ENCODE assay signal across 13 cellular contexts in the genomic region with DNA sequence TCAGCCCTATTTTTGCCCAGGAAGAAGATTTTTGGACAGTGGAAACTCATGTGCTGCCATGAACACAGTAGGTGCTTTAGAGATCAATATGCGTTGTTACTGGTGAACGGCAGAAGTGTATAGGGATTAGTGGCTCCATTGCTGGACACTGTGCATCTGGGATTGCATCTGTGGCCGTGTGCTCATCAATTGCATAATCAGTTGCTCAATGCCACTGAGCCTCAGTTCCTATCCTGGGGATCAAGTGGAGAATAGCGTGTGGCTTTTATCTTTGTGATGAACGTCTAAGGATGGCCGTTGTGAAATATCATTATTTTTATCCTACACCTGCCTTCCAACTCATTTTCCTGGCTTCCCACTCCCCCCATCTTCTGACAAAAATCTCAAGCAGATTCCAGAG. TPM values are rescaled to one million over a fixed set of nuclear protein-coding genes. Genes with fewer than 3 reads are reported as not detected.
DNase-seq lines count a peak whose midpoint lies in the region; ATAC-seq, FAIRE-seq and TF ChIP-seq lines count a peak whose summit lies in the region.
"Had no signal": no experiment of that assay in that cellular context is flagged by ENCODE, and none has a peak within 500 bp of the region (broad histone marks: within the 10 kb centered on the region; RNA-seq: fewer than 3 reads in every experiment).

No MANE protein-coding gene starts in this region.

- ATAC-seq in sciatic nerve (peak; percentile 88), GM21447 (IDR thresholded peaks at IDR 0.05; ENCODE audit: unreplicated experiment) (no peak)
- ATAC-seq: CD8-positive, alpha-beta T cell had no signal

- TF ChIP-seq CTCF in fibroblast of villous mesenchyme (IDR thresholded peaks at IDR 0.05; ENCODE audit: insufficient read depth, low read depth, low read length) (no peak), GM20000 (IDR thresholded peaks at IDR 0.05; ENCODE audit: extremely low read depth, missing control alignments) (no peak)

- DNase-seq in EH (ENCODE audit: low read depth): peak; percentile 43
- peak; percentile 30 to 61 for DNase-seq in NOMO-1 (lab: John Stamatoyannopoulos, UW; ENCODE audit: unreplicated experiment in 2 of 2)
- peak; percentile 62 for DNase-seq in fibroblast of villous mesenchyme (ENCODE audit: low read depth)
- DNase-seq in sciatic nerve (ENCODE audit: low spot score): no peak
- no peak for DNase-seq in frontal cortex (ENCODE audit: low spot score in 2 of 2)
- no peak for DNase-seq in GM20000 (ENCODE audit: low spot score)
- DNase-seq in D341Med (ENCODE audit: low spot score): no peak
- DNase-seq: CD8-positive, alpha-beta T cell; immature natural killer cell; naive B cell had no signal

- intact Hi-C loops in sciatic nerve (cut with DNase I): no loop called here

- FAIRE-seq in frontal cortex (lab: Jason Lieb, UNC): no peak
- FAIRE-seq: endometrium, HTR-8/SVneo had no signal

- H3K4me3 ChIP-seq in fibroblast of villous mesenchyme (ENCODE audit: low read depth, low read length): no peak overlapping the region

RNA-seq across cellular contexts. Expression of gene TNN, which starts 5.4 kb away (rescaled TPM):
- not detected in 2 replicates for total RNA-seq in fibroblast of villous mesenchyme
- total RNA-seq in sciatic nerve: 1.1 TPM
- 0.82 TPM for total RNA-seq in frontal cortex
- total RNA-seq: CD8-positive, alpha-beta T cell had no signal

RNA-seq across cellular contexts. Expression of gene MRPS14, which starts 49.8 kb away (rescaled TPM):
- 22.2 and 25.9 TPM in 2 replicates for total RNA-seq in fibroblast of villous mesenchyme
- 27.6 TPM for total RNA-seq in sciatic nerve
- 46.9 TPM for total RNA-seq in frontal cortex

Comparison
In these comparisons a context has a peak if more than half of its experiments do, and no peak if none do; other contexts are left out.
1. DNase-seq: peak in EH (single experiment), NOMO-1 (2 of 2) and fibroblast of villous mesenchyme (single experiment); none in sciatic nerve (single experiment), frontal cortex (0 of 2), GM20000 (single experiment) and D341Med (single experiment).